Comparison of ENCODE assay signal across 9 cellular contexts in genomic region chr12:124681779-124682391, GRCh38.
DNase-seq lines count a peak whose midpoint lies in the region; ATAC-seq, FAIRE-seq and TF ChIP-seq lines count a peak whose summit lies in the region.
"Had no signal": no experiment of that assay in that cellular context is flagged by ENCODE, and none has a peak within 500 bp of the region (broad histone marks: within the 10 kb centered on the region; RNA-seq: fewer than 3 reads in every experiment).

No MANE protein-coding gene starts in this region.

- H3K36me3 ChIP-seq in brain microvascular endothelial cell (replicated peaks) (no peaks in the 10 kb centered on the region), kidney (ENCODE audit: control insufficient read depth in 1 of 2, insufficient read depth in 2 of 2, low read length in 2 of 2) (no peaks in the 10 kb centered on the region)

- H3K9me3 ChIP-seq in kidney (ENCODE audit: control insufficient read depth in 1 of 2, low read length in 2 of 2), result no peaks in the 10 kb centered on the region

- DNase-seq in HS-5 (ENCODE audit: low read depth) (peak; percentile 90), brain microvascular endothelial cell (peak; percentile 55), kidney (peak; percentile 62), substantia nigra (lab: John Stamatoyannopoulos, UW) (no peak), head of caudate nucleus (no peak), NCI-H2171 (lab: John Stamatoyannopoulos, UW) (no peak)
- no peak for DNase-seq in stimulated activated CD4-positive, alpha-beta T cell treated with anti-CD3 and anti-CD28 coated beads, Interleukin-4, amount 100 ng/mL, for 4 hours
- DNase-seq: NCI-H2227 treated with DMSO at 0.1 percent for 48 hours had no signal

- H3K27me3 ChIP-seq in brain microvascular endothelial cell (replicated peaks), result no peaks in the 10 kb centered on the region

- H3K9ac ChIP-seq in kidney (ENCODE audit: low read length in 2 of 2), result no peak overlapping the region

- H3K4me1 ChIP-seq in kidney (ENCODE audit: control insufficient read depth in 1 of 2, insufficient read depth in 1 of 2, low read depth in 1 of 2, low read length in 2 of 2), result peaks cover 12 to 42% of the 10 kb centered on the region in 2 donors

- no peak for FAIRE-seq in kidney (lab: Jason Lieb, UNC)

- no peak overlapping the region for H3K4me3 ChIP-seq in brain microvascular endothelial cell (ENCODE audit: low read depth, low read length)
- no peak overlapping the region for H3K4me3 ChIP-seq in kidney (ENCODE audit: low read length in 2 of 2)

- TF ChIP-seq CTCF in brain microvascular endothelial cell (IDR thresholded peaks at IDR 0.05; ENCODE audit: low read depth, low read length, missing control alignments) (no peak), kidney (IDR thresholded peaks at IDR 0.05; ENCODE audit: borderline replicate concordance, extremely low read depth, insufficient read depth) (no peak)

- in situ Hi-C loops in brain microvascular endothelial cell (cut with HindIII; ENCODE audit: low pct_ligation_motif_present, low sequenced_read_pairs), result no loop called here

- H3K27ac ChIP-seq in brain microvascular endothelial cell (peak overlapping the region; percentile 75), kidney (ENCODE audit: low read depth in 2 of 2, low read length in 2 of 2) (peak overlapping the region in 1 of 2 donors; percentile 30), substantia nigra (ENCODE audit: low read depth, low read length, poor library complexity, severe bottlenecking) (peak overlapping the region; percentile 46)

- no peak for ATAC-seq in GM18907 (IDR thresholded peaks at IDR 0.05; ENCODE audit: unreplicated experiment)

- intact Hi-C loops in kidney (cut with DNase I) (no loop called here), head of caudate nucleus (cut with DNase I) (no loop called here)

Comparison
In these comparisons a context has a peak if more than half of its experiments do, and no peak if none do; other contexts are left out.
1. DNase-seq: peak in HS-5 (single experiment), brain microvascular endothelial cell (single experiment) and kidney (single experiment); none in substantia nigra (0 of 49), head of caudate nucleus (0 of 42), NCI-H2171 (single experiment) and stimulated activated CD4-positive, alpha-beta T cell treated with anti-CD3 and anti-CD28 coated beads, Interleukin-4, amount 100 ng/mL, for 4 hours (0 of 2).